In the genomic region with DNA sequence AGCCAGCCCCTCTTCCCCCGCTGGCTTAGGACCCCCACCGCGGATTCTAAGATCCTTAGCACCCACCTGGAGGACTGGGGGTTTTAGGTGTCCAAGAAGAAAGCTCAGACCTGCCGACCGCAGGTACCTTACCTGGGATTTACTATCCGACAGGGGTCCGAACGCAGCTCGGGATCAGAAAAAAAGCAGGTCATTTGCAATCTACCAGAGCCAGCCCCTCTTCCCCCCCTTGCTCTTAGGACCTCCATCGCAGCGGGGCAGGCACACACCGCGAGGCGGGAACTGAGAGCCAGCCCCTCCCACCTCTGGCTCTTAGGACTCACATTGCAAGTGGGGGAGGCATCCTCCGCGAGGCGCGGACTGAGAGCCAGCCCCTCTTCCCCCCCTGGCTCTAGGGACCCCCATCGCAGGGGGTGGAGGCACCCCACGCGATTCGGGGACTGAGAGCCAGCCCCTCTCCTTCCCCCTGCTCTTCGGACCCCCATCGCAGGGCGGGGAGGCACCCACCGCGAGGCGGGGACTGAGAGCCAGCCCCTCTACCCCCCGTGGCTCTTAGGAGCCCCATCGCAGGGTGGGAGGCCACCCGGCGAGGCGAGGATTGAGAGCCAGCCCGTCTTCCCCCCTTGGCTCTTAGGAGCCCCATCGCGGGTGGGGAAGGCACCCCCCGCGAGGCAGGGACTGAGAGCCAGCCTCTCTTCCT, we compare ENCODE assay signal across 8 cellular contexts. TPM values are rescaled to one million over a fixed set of nuclear protein-coding genes. Genes with fewer than 3 reads are reported as not detected.
A peak's percentile ranks its signal among the peaks of the same experiment; 100 is the strongest.
DNase-seq lines count a peak whose midpoint lies in the region; ATAC-seq and TF ChIP-seq lines count a peak whose summit lies in the region.

No MANE protein-coding gene starts in this region.

- H3K4me1 Mint-ChIP-seq in activated CD8-positive, alpha-beta T cell treated with anti-CD3 and anti-CD28 coated beads, Interleukin-2, amount 10 ng/mL, durations not matched to agents 7 days and 5 days (ENCODE audit: low read depth): peaks cover 3% of the 10 kb centered on the region

- no peak overlapping the region for H3K9ac ChIP-seq in smooth muscle cell (ENCODE audit: low read depth)

- DNase-seq in stimulated activated CD4-positive, alpha-beta T cell treated with anti-CD3 and anti-CD28 coated beads, Interleukin-12 subunit alpha, Interleukin-12 subunit beta, amount 100 ng/mL, for 4 hours: peak; percentile 27
- no peak for DNase-seq in stimulated activated CD4-positive, alpha-beta T cell treated with anti-CD3 and anti-CD28 coated beads, Interleukin-4, amount 100 ng/mL, for 24 hours
- DNase-seq in NCI-H1436 (lab: John Stamatoyannopoulos, UW) (peak; percentile 83), right atrium auricular region (ENCODE audit: low spot score) (no peak), smooth muscle cell (lab: John Stamatoyannopoulos, UW; ENCODE audit: unreplicated experiment) (no peak), SKM-1 treated with dmso at 0.1 percent for 144 hours (lab: John Stamatoyannopoulos, UW; ENCODE audit: unreplicated experiment) (no peak), medulla oblongata (ENCODE audit: extremely low spot score) (no peak)
- no peak for DNase-seq in activated CD8-positive, alpha-beta T cell treated with anti-CD3 and anti-CD28 coated beads, Interleukin-2, amount 10 ng/mL, durations not matched to agents 7 days and 5 days

- peaks cover 11% of the 10 kb centered on the region for H3K27me3 Mint-ChIP-seq in activated CD8-positive, alpha-beta T cell treated with anti-CD3 and anti-CD28 coated beads, Interleukin-2, amount 10 ng/mL, durations not matched to agents 7 days and 5 days (ENCODE audit: low read depth)

- H3F3A ChIP-seq in smooth muscle cell (ENCODE audit: low read depth): no peaks in the 10 kb centered on the region

- H3K27me3 ChIP-seq in right atrium auricular region (peaks cover 0 to 18% of the 10 kb centered on the region in 2 donors), smooth muscle cell (ENCODE audit: low read depth) (peaks cover 37% of the 10 kb centered on the region)

- H3K9me3 Mint-ChIP-seq in activated CD8-positive, alpha-beta T cell treated with anti-CD3 and anti-CD28 coated beads, Interleukin-2, amount 10 ng/mL, durations not matched to agents 7 days and 5 days (ENCODE audit: insufficient read depth): no peaks in the 10 kb centered on the region

- no peaks in the 10 kb centered on the region for H3K36me3 ChIP-seq in right atrium auricular region
- H3K36me3 ChIP-seq in smooth muscle cell (ENCODE audit: low read depth): no peaks in the 10 kb centered on the region

- POLR2A ChIA-PET in activated CD8-positive, alpha-beta T cell treated with anti-CD3 and anti-CD28 coated beads, Interleukin-2, amount 10 ng/mL, durations not matched to agents 7 days and 5 days (lab: Charles Lee): no interaction called here

- H2AFZ ChIP-seq in smooth muscle cell (ENCODE audit: low read depth): no peak overlapping the region

- no peak for ATAC-seq in activated CD8-positive, alpha-beta T cell treated with anti-CD3 and anti-CD28 coated beads, Interleukin-2, amount 10 ng/mL, durations not matched to agents 7 days and 5 days

- peaks cover 0 to 23% of the 10 kb centered on the region in 2 donors for H3K4me1 ChIP-seq in right atrium auricular region
- H3K4me1 ChIP-seq in smooth muscle cell (ENCODE audit: low read depth): no peaks in the 10 kb centered on the region

- H3K4me3 ChIP-seq in right atrium auricular region (peak overlapping the region; percentile 25 to 35), smooth muscle cell (peak overlapping the region; percentile 43)

- peak overlapping the region; percentile 88 for H3K4me2 ChIP-seq in smooth muscle cell

- H3K4me3 Mint-ChIP-seq in activated CD8-positive, alpha-beta T cell treated with anti-CD3 and anti-CD28 coated beads, Interleukin-2, amount 10 ng/mL, durations not matched to agents 7 days and 5 days: peak overlapping the region; percentile 34

- WGBS in smooth muscle cell (ENCODE audit: low lambda C conversion rate): 20% methylated on average over 36 of the region's 38 CpGs

- CTCF ChIA-PET in activated CD8-positive, alpha-beta T cell treated with anti-CD3 and anti-CD28 coated beads, Interleukin-2, amount 10 ng/mL, durations not matched to agents 7 days and 5 days (lab: Charles Lee): no interaction called here

- no peak overlapping the region for H3K27ac ChIP-seq in right atrium auricular region
- no peak overlapping the region for H3K27ac ChIP-seq in smooth muscle cell (ENCODE audit: low read depth)

- H3K36me3 Mint-ChIP-seq in activated CD8-positive, alpha-beta T cell treated with anti-CD3 and anti-CD28 coated beads, Interleukin-2, amount 10 ng/mL, durations not matched to agents 7 days and 5 days (ENCODE audit: low read depth): no peaks in the 10 kb centered on the region

- H4K20me1 ChIP-seq in smooth muscle cell (ENCODE audit: low read depth): no peaks in the 10 kb centered on the region

- H3K9me3 ChIP-seq in right atrium auricular region: no peaks in the 10 kb centered on the region
- H3K9me3 ChIP-seq in smooth muscle cell (replicated peaks; ENCODE audit: low read depth): no peaks in the 10 kb centered on the region

- no peaks in the 10 kb centered on the region for H3K79me2 ChIP-seq in smooth muscle cell (ENCODE audit: low read depth)

- TF ChIP-seq CTCF in right atrium auricular region (IDR thresholded peaks at IDR 0.05): no peak
- TF ChIP-seq CTCF in smooth muscle cell (IDR thresholded peaks at IDR 0.05; ENCODE audit: borderline replicate concordance, insufficient read depth, poor library complexity, severe bottlenecking): no peak

- no peak overlapping the region for H3K27ac Mint-ChIP-seq in activated CD8-positive, alpha-beta T cell treated with anti-CD3 and anti-CD28 coated beads, Interleukin-2, amount 10 ng/mL, durations not matched to agents 7 days and 5 days

RNA-seq across cellular contexts. Expression of a gene that starts 45.3 kb away (rescaled TPM):
- 100 to 1,000 TPM; 184 to 193 TPM for total RNA-seq in activated CD8-positive, alpha-beta T cell treated with anti-CD3 and anti-CD28 coated beads, Interleukin-2, amount 10 ng/mL, durations not matched to agents 7 days and 5 days
- total RNA-seq in right atrium auricular region (1 to 10 TPM; 1.1 to 5.3 TPM), smooth muscle cell (13.5 and 22.8 TPM in 2 replicates)
- polyA plus RNA-seq in smooth muscle cell: 13.4 and 27.3 TPM in 2 replicates

Comparison
In these comparisons a context has a peak if more than half of its experiments do, and no peak if none do; other contexts are left out.
1. DNase-seq: peak in stimulated activated CD4-positive, alpha-beta T cell treated with anti-CD3 and anti-CD28 coated beads, Interleukin-12 subunit alpha, Interleukin-12 subunit beta, amount 100 ng/mL, for 4 hours (single experiment) and NCI-H1436 (single experiment); none in stimulated activated CD4-positive, alpha-beta T cell treated with anti-CD3 and anti-CD28 coated beads, Interleukin-4, amount 100 ng/mL, for 24 hours (single experiment), activated CD8-positive, alpha-beta T cell treated with anti-CD3 and anti-CD28 coated beads, Interleukin-2, amount 10 ng/mL, durations not matched to agents 7 days and 5 days (single experiment), right atrium auricular region (single experiment), smooth muscle cell (single experiment), SKM-1 treated with dmso at 0.1 percent for 144 hours (single experiment) and medulla oblongata (single experiment).